ENCODE assay signal across 1 cellular context in the genomic region with DNA sequence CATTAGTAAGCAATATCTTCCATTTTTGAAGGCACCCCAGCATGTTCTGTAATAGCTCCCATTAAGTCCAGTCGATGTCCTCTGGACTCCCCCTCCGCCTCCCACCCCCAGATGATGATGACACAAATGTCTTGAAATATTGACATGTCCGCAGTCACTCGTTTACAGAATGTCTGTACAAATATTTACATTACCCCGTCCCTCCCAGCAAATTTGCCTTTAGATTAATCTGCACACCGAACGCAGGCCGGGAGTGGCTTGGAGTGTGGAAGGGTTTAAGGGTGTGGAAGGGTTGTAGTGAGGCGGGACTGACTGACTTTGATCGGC.
TF ChIP-seq lines count a peak whose summit lies in the region.

No MANE protein-coding gene starts in this region.

TF ChIP-seq in HEK293, 187 proteins besides CTCF, POLR2A, EP300 and RAD21 (continued from another document):
- TF ChIP-seq, protein P1, sequence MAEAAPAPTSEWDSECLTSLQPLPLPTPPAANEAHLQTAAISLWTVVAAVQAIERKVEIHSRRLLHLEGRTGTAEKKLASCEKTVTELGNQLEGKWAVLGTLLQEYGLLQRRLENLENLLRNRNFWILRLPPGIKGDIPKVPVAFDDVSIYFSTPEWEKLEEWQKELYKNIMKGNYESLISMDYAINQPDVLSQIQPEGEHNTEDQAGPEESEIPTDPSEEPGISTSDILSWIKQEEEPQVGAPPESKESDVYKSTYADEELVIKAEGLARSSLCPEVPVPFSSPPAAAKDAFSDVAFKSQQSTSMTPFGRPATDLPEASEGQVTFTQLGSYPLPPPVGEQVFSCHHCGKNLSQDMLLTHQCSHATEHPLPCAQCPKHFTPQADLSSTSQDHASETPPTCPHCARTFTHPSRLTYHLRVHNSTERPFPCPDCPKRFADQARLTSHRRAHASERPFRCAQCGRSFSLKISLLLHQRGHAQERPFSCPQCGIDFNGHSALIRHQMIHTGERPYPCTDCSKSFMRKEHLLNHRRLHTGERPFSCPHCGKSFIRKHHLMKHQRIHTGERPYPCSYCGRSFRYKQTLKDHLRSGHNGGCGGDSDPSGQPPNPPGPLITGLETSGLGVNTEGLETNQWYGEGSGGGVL (tag by site-specific recombination; IDR thresholded peaks at IDR 0.05) = peak; percentile 35; the same call in 1 of the 2 replicates
- TF ChIP-seq SCRT2 (tag by site-specific recombination; IDR thresholded peaks at IDR 0.05) (0 out of 2 replicates have a peak, but pooled peaks have one; percentile 1), WT1 (tag by site-specific recombination; IDR thresholded peaks at IDR 0.05) (0 out of 2 replicates have a peak, but pooled peaks have one; percentile 16), ZBTB17 (tag by site-specific recombination; IDR thresholded peaks at IDR 0.05) (no peak)
- TF ChIP-seq, protein P2, sequence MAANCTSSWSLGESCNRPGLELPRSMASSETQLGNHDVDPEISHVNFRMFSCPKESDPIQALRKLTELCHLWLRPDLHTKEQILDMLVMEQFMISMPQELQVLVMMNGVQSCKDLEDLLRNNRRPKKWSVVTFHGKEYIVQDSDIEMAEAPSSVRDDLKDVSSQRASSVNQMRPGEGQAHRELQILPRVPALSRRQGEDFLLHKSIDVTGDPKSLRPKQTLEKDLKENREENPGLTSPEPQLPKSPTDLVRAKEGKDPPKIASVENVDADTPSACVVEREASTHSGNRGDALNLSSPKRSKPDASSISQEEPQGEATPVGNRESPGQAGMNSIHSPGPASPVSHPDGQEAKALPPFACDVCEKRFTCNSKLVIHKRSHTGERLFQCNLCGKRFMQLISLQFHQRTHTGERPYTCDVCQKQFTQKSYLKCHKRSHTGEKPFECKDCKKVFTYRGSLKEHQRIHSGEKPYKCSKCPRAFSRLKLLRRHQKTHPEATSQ (tag by site-specific recombination; IDR thresholded peaks at IDR 0.05) = no peak
